ENCODE assay signal across 8 cellular contexts in genomic region chr5:95927927-95928723, GRCh38. TPM values are rescaled to one million over a fixed set of nuclear protein-coding genes. Genes with fewer than 3 reads are reported as not detected.
DNase-seq lines count a peak whose midpoint lies in the region; ATAC-seq, FAIRE-seq and TF ChIP-seq lines count a peak whose summit lies in the region.

No MANE protein-coding gene starts in this region.

- POLR2A ChIA-PET in WTC11 (lab: Charles Lee), result no interaction called here

- H3K4me1 ChIP-seq in ACC112 (ENCODE audit: control insufficient read depth, insufficient read depth, low read length, unreplicated experiment) (peaks cover 41% of the 10 kb centered on the region), testis (peaks cover 9% of the 10 kb centered on the region)

- WGBS in testis, 2 donors, result 69 to 74% methylated on average over 6 of the region's 6 CpGs

- ATAC-seq in GM19035 (IDR thresholded peaks at IDR 0.05; ENCODE audit: unreplicated experiment), result peak; percentile 50
- ATAC-seq in HG02884 (IDR thresholded peaks at IDR 0.05; ENCODE audit: unreplicated experiment), result peak; percentile 42
- ATAC-seq in WTC11, result no peak

- no peak for FAIRE-seq in HTR-8/SVneo (lab: Jason Lieb, UNC)

- no peak for DNase-seq in WTC11 (ENCODE audit: low spot score)
- no peak for DNase-seq in NAMALWA (ENCODE audit: low spot score)
- DNase-seq in SK-N-DZ (ENCODE audit: low spot score), result no peak
- no peak for DNase-seq in testis
- DNase-seq in HTR-8/SVneo (ENCODE audit: insufficient read length, low spot score), result no peak

- no peaks in the 10 kb centered on the region for H3K36me3 Mint-ChIP-seq in WTC11

- TF ChIP-seq CTCF in WTC11 (IDR thresholded peaks at IDR 0.05) (no peak), testis (IDR thresholded peaks at IDR 0.05) (no peak)

- H3K79me2 ChIP-seq in ACC112 (ENCODE audit: control insufficient read depth, insufficient read depth, low read length, unreplicated experiment), result peaks cover 90% of the 10 kb centered on the region

- no peaks in the 10 kb centered on the region for H3K9me3 ChIP-seq in testis

- H3K4me1 Mint-ChIP-seq in WTC11, result peaks cover 15% of the 10 kb centered on the region

- peaks cover 3% of the 10 kb centered on the region for H3K9me3 Mint-ChIP-seq in WTC11

- intact Hi-C loops in testis (cut with DNase I; ENCODE audit: low total_unique reads), result no loop called here

- no peaks in the 10 kb centered on the region for H3K27me3 ChIP-seq in ACC112 (ENCODE audit: insufficient read depth, low read length)
- H3K27me3 ChIP-seq in testis, result no peaks in the 10 kb centered on the region

- peak overlapping the region; percentile 27 for H3K27ac Mint-ChIP-seq in WTC11

- H2AFZ ChIP-seq in ACC112 (ENCODE audit: low read length, unreplicated experiment), result no peak overlapping the region

- CTCF ChIA-PET in WTC11 (lab: Charles Lee), result no interaction called here

- peaks cover 20% of the 10 kb centered on the region for H3K36me3 ChIP-seq in ACC112 (ENCODE audit: insufficient read depth, low read length)
- no peaks in the 10 kb centered on the region for H3K36me3 ChIP-seq in testis (ENCODE audit: low read depth, missing control alignments)

- no peaks in the 10 kb centered on the region for H3K27me3 Mint-ChIP-seq in WTC11 (ENCODE audit: low read depth)

- no peak overlapping the region for H3K4me3 Mint-ChIP-seq in WTC11

- peak overlapping the region; percentile 1; the same call in 1 of the 2 replicates for H3K27ac ChIP-seq in ACC112 (ENCODE audit: low read depth, low read length)
- no peak overlapping the region for H3K27ac ChIP-seq in testis

- TF ChIP-seq POLR2A in testis (IDR thresholded peaks at IDR 0.05), result no peak

- H3K4me3 ChIP-seq in ACC112 (ENCODE audit: low read depth, low read length) (no peak overlapping the region), testis (no peak overlapping the region)

TF ChIP-seq in WTC11, 78 proteins besides CTCF, POLR2A, EP300 and RAD21:
- TF ChIP-seq ZNF512 (CRISPR knock-in tag; IDR thresholded peaks at IDR 0.05; ENCODE audit: borderline replicate concordance), result no peak
- TF ChIP-seq FOXP4 (CRISPR knock-in tag; IDR thresholded peaks at IDR 0.05), result no peak
- no peak for TF ChIP-seq ARID4B (CRISPR knock-in tag; IDR thresholded peaks at IDR 0.05; ENCODE audit: borderline replicate concordance)
- no peak for TF ChIP-seq TP53 (CRISPR knock-in tag; IDR thresholded peaks at IDR 0.05)
- TF ChIP-seq CBFB (CRISPR knock-in tag; IDR thresholded peaks at IDR 0.05; ENCODE audit: low read depth), result no peak
- TF ChIP-seq FOXK1 (CRISPR knock-in tag; IDR thresholded peaks at IDR 0.05), result no peak
- no peak for TF ChIP-seq JUN (CRISPR knock-in tag; IDR thresholded peaks at IDR 0.05)
- no peak for TF ChIP-seq ZNF232 (CRISPR knock-in tag; IDR thresholded peaks at IDR 0.05)
- no peak for TF ChIP-seq NFATC4 (CRISPR knock-in tag; IDR thresholded peaks at IDR 0.05)

RNA-seq across cellular contexts. Expression of gene ELL2, which starts 33.5 kb away (rescaled TPM):
- 20.5 to 24.4 TPM (median 23.9 TPM) in 3 replicates for total RNA-seq in WTC11 (2021)
- 0.16 TPM in 1 of 2 replicates, not detected in the other for polyA plus RNA-seq in SK-N-DZ (2014; cell fraction: cytosol; rRNA removed)
- polyA plus RNA-seq in SK-N-DZ (2014; cell fraction: nucleus; rRNA removed), result 0.13 TPM in 1 of 2 replicates, not detected in the other
- 10 to 100 TPM; 78.9 to 87.3 TPM for total RNA-seq in testis
- 32.1 TPM for polyA plus RNA-seq in testis (ENCODE audit: insufficient read depth, low read depth, low replicate concordance)
